10 cellular contexts compared by ENCODE assay signal in genomic region chr5:131280417-131280816, GRCh38. TPM values are rescaled to one million over a fixed set of nuclear protein-coding genes. Genes with fewer than 3 reads are reported as not detected.
DNase-seq lines count a peak whose midpoint lies in the region; ATAC-seq, FAIRE-seq and TF ChIP-seq lines count a peak whose summit lies in the region.
"Had no signal": no experiment of that assay in that cellular context is flagged by ENCODE, and none has a peak within 500 bp of the region (broad histone marks: within the 10 kb centered on the region; RNA-seq: fewer than 3 reads in every experiment).

No MANE protein-coding gene starts in this region.

- no peaks in the 10 kb centered on the region for H3K9me3 ChIP-seq in CD8-positive, alpha-beta T cell (ENCODE audit: low read length)
- H3K9me3 ChIP-seq in KOPT-K1 (ENCODE audit: insufficient read depth, low read length, poor library complexity, severe bottlenecking) (no peaks in the 10 kb centered on the region), K562 (replicated peaks; ENCODE audit: control insufficient read depth, insufficient read depth, low read depth, low read length) (no peaks in the 10 kb centered on the region; the same call in 1 of the 2 replicates), H9 (ENCODE audit: control insufficient read depth, low read depth, low read length) (no peaks in the 10 kb centered on the region)

- H4K91ac ChIP-seq in H9 (ENCODE audit: insufficient read length, low read depth, low read length), result no peak overlapping the region

- TF ChIP-seq EP300 in K562 (IDR thresholded peaks at IDR 0.05; ENCODE audit: low read length), result no peak

- no peak overlapping the region for H3T11ph ChIP-seq in H9 (ENCODE audit: low read length)

- no peak overlapping the region for H4K5ac ChIP-seq in H9 (ENCODE audit: insufficient read length, low read depth, low read length)

- H3K4me3 Mint-ChIP-seq in CD8-positive, alpha-beta T cell, result peak overlapping the region; percentile 81
- no peak overlapping the region for H3K4me3 Mint-ChIP-seq in mesothelial cell of epicardium
- H3K4me3 Mint-ChIP-seq in H9, result no peak overlapping the region
- H3K4me3 Mint-ChIP-seq: GM23338 had no signal

- H3K27ac ChIP-seq in CD8-positive, alpha-beta T cell (ENCODE audit: low read depth, low read length), result peak overlapping the region; percentile 75
- H3K27ac ChIP-seq in KOPT-K1 (ENCODE audit: low read depth, low read length, poor library complexity, severe bottlenecking) (peak overlapping the region; percentile 26), K562 (ENCODE audit: extremely low read depth, low read depth, low read length) (no peak overlapping the region), H9 (ENCODE audit: insufficient read length, low read depth, low read length) (no peak overlapping the region)

- H3K4me1 Mint-ChIP-seq in CD8-positive, alpha-beta T cell (ENCODE audit: low read depth), result peaks cover 80% of the 10 kb centered on the region
- peaks cover 31% of the 10 kb centered on the region for H3K4me1 Mint-ChIP-seq in mesothelial cell of epicardium
- peaks cover 6 to 13% of the 10 kb centered on the region in 2 experiments for H3K4me1 Mint-ChIP-seq in H9

- H3K36me3 ChIP-seq in CD8-positive, alpha-beta T cell (ENCODE audit: insufficient read depth, low read length), result no peaks in the 10 kb centered on the region
- H3K36me3 ChIP-seq in KOPT-K1 (ENCODE audit: insufficient read depth, low read length) (peaks cover 9% of the 10 kb centered on the region; the same call in 1 of the 2 replicates), K562 (ENCODE audit: control insufficient read depth, insufficient read depth, low read length) (no peaks in the 10 kb centered on the region; the same call in 2 of the 3 replicates)

- no peak overlapping the region for H4K8ac ChIP-seq in H9 (replicated peaks; ENCODE audit: insufficient read length, low read depth, low read length)

- TF ChIP-seq POLR2A in K562 (conservative IDR thresholded peaks at IDR 0.05), result no peak

- BruUV-seq in K562 (replicated peaks; lab: Mats Ljungman, UMichigan), result no TSS peak

- H3K9me3 Mint-ChIP-seq in CD8-positive, alpha-beta T cell, result no peaks in the 10 kb centered on the region
- H3K9me3 Mint-ChIP-seq in mesothelial cell of epicardium (no peaks in the 10 kb centered on the region), H9 (peaks cover 12% of the 10 kb centered on the region in 2 experiments; a peak in 4 of 5 replicates)

- no peak for DNase-seq in CD8-positive, alpha-beta T cell
- no peak for DNase-seq in K562 (ENCODE audit: extremely low read depth in 1 of 4, low spot score in 3 of 4)
- DNase-seq in mesothelial cell of epicardium (ENCODE audit: low spot score in 2 of 2, unreplicated experiment in 2 of 2), result no peak
- DNase-seq in H9, result no peak
- no peak for DNase-seq in NCI-H2029 (lab: John Stamatoyannopoulos, UW)
- DNase-seq in SHP77 treated with DMSO at 0.1 percent for 48 hours (lab: John Stamatoyannopoulos, UW), result no peak
- DNase-seq: NCI-H1092 treated with DMSO at 0.1 percent for 48 hours had no signal

- H2AFZ ChIP-seq in K562 (ENCODE audit: low read depth, low read length) (no peak overlapping the region), H9 (ENCODE audit: low read length) (no peak overlapping the region)
- H2AFZ ChIP-seq: GM23338 had no signal

- no peak overlapping the region for H3K9ac ChIP-seq in K562 (ENCODE audit: insufficient read depth in 1 of 2, low read depth in 2 of 2, low read length in 2 of 2)
- H3K9ac ChIP-seq in H9 (ENCODE audit: extremely low read depth, insufficient read length, low read length), result no peak overlapping the region

- H3K14ac ChIP-seq in H9 (ENCODE audit: insufficient read depth, low read length), result no peak overlapping the region

- peak overlapping the region; percentile 31 for H3K4me3 ChIP-seq in CD8-positive, alpha-beta T cell (ENCODE audit: low read depth, low read length)
- no peak overlapping the region for H3K4me3 ChIP-seq in K562
- H3K4me3 ChIP-seq: GM23338 had no signal

- H2BK5ac ChIP-seq in H9 (ENCODE audit: insufficient read length, low read length), result no peak overlapping the region

- no peaks in the 10 kb centered on the region for H3K27me3 Mint-ChIP-seq in CD8-positive, alpha-beta T cell (ENCODE audit: low read depth)
- H3K27me3 Mint-ChIP-seq in mesothelial cell of epicardium (ENCODE audit: low read depth) (no peaks in the 10 kb centered on the region), H9 (ENCODE audit: low read depth) (no peaks in the 10 kb centered on the region; the same call in 1 of the 2 replicates)

- no peak overlapping the region for H3K18ac ChIP-seq in H9 (ENCODE audit: insufficient read length, low read depth, low read length)

- no peak overlapping the region for H2BK120ac ChIP-seq in H9 (ENCODE audit: low read depth, low read length, poor library complexity, severe bottlenecking)

- H3K23me2 ChIP-seq in H9 (ENCODE audit: insufficient read length, low read depth, low read length, poor library complexity, severe bottlenecking), result no peaks in the 10 kb centered on the region

- FAIRE-seq in K562 (lab: Jason Lieb, UNC), result no peak

- no peak overlapping the region for H2AK5ac ChIP-seq in H9 (ENCODE audit: insufficient read length, low read length)

- no peak overlapping the region for H3K56ac ChIP-seq in H9 (ENCODE audit: insufficient read length, low read depth, low read length)

- intact Hi-C loops in CD8-positive, alpha-beta T cell (cut with DNase I, micrococcal nuclease), result loop anchor here (2.0 to 5.0 kb wide), 6 partner anchors 14 to 102 kb away; no protein-coding TSS in a partner anchor
- intact Hi-C loops in K562 (cut with micrococcal nuclease), result no loop called here

- CTCF ChIA-PET in CD8-positive, alpha-beta T cell (lab: Charles Lee), result interaction anchor here (1.0 to 2.8 kb wide), 5 partner anchors 12 to 115 kb away, joined by 3 to 10 read pairs (median 6); partner anchors contain the start of gene CDC42SE2
- CTCF ChIA-PET in K562 (lab: Yijun Ruan, JAX; ENCODE audit: low intra/inter-chr PET ratio), result no interaction called here

- H3K27ac Mint-ChIP-seq in CD8-positive, alpha-beta T cell, result peak overlapping the region; percentile 94
- peak overlapping the region; percentile 82 for H3K27ac Mint-ChIP-seq in mesothelial cell of epicardium
- H3K27ac Mint-ChIP-seq in H9, result no peak overlapping the region

- H3K36me3 Mint-ChIP-seq in CD8-positive, alpha-beta T cell, result peaks cover 38% of the 10 kb centered on the region
- no peaks in the 10 kb centered on the region for H3K36me3 Mint-ChIP-seq in mesothelial cell of epicardium
- H3K36me3 Mint-ChIP-seq in H9 (ENCODE audit: insufficient read depth in 1 of 3, low read depth in 3 of 3), result peaks cover 3 to 13% (median 4%) of the 10 kb centered on the region in 3 experiments; a peak in 6 of 7 replicates

- no peaks in the 10 kb centered on the region for H4K20me1 ChIP-seq in K562 (replicated peaks; ENCODE audit: control insufficient read depth, insufficient read depth, low read length)
- H4K20me1 ChIP-seq in H9 (ENCODE audit: control insufficient read depth, insufficient read depth, insufficient read length), result peaks cover 2% of the 10 kb centered on the region

- H3K4me2 ChIP-seq in K562 (ENCODE audit: insufficient read depth, low read length), result no peak overlapping the region
- no peak overlapping the region for H3K4me2 ChIP-seq in H9 (ENCODE audit: insufficient read depth, insufficient read length, low read length)
- H3K4me2 ChIP-seq: GM23338 had no signal

- no peak for TF ChIP-seq RAD21 in K562 (CRISPR knock-in tag; conservative IDR thresholded peaks at IDR 0.05 in 1 of 2, IDR thresholded peaks at IDR 0.05 in 1 of 2)

- POLR2A ChIA-PET in CD8-positive, alpha-beta T cell (lab: Charles Lee), result interaction anchor here (0.7 to 15.2 kb wide), 12 partner anchors 8 to 116 kb away, joined by 3 to 239 read pairs (median 6); partner anchors contain the start of gene CDC42SE2
- POLR2A ChIA-PET in K562 (lab: Yijun Ruan, JAX), result no interaction called here

- no peaks in the 10 kb centered on the region for H3K27me3 ChIP-seq in CD8-positive, alpha-beta T cell (ENCODE audit: insufficient read depth, low read length)
- H3K27me3 ChIP-seq in K562 (ENCODE audit: control insufficient read depth in 2 of 2, insufficient read depth in 2 of 2, low read length in 2 of 2), result no peaks in the 10 kb centered on the region
- no peaks in the 10 kb centered on the region for H3K27me3 ChIP-seq in H9 (ENCODE audit: insufficient read depth, low read length)

- no peak overlapping the region for H2BK20ac ChIP-seq in H9 (ENCODE audit: low read depth, low read length, poor library complexity, severe bottlenecking)

- in situ Hi-C loops in K562 (cut with MboI), result no loop called here

- 77% methylated on average over 3 of the region's 3 CpGs for WGBS in K562 (ENCODE audit: insufficient coverage, low coverage, missing lambda C conversion rate)
- 100% methylated on average over 1 of the region's 3 CpGs for WGBS in H9 (ENCODE audit: extremely low coverage, insufficient read length, low lambda C conversion rate)

- H3K79me1 ChIP-seq in H9 (ENCODE audit: insufficient read depth, low read depth, low read length, poor library complexity, severe bottlenecking), result peaks cover 5% of the 10 kb centered on the region

- peaks cover 87% of the 10 kb centered on the region for H3K4me1 ChIP-seq in CD8-positive, alpha-beta T cell (ENCODE audit: insufficient read depth, low read length)
- H3K4me1 ChIP-seq in K562 (replicated peaks in 1 of 2; ENCODE audit: control insufficient read depth in 2 of 2, insufficient read depth in 2 of 2, low read length in 2 of 2) (no peaks in the 10 kb centered on the region), H9 (ENCODE audit: insufficient read depth, low read length) (no peaks in the 10 kb centered on the region)

- no peak overlapping the region for H2BK15ac ChIP-seq in H9 (ENCODE audit: low read depth, low read length)

- H2BK12ac ChIP-seq in H9 (ENCODE audit: insufficient read length, low read depth, low read length), result no peak overlapping the region

- peaks cover 93% of the 10 kb centered on the region for H3K79me2 ChIP-seq in K562 (ENCODE audit: control insufficient read depth, insufficient read depth, low read length)
- peaks cover 2% of the 10 kb centered on the region; the same call in 1 of the 2 replicates for H3K79me2 ChIP-seq in H9 (ENCODE audit: insufficient read depth, low read length)

- H3K23ac ChIP-seq in H9 (ENCODE audit: insufficient read length, low read depth, low read length), result no peak overlapping the region

- TF ChIP-seq CTCF in CD8-positive, alpha-beta T cell (IDR thresholded peaks at IDR 0.05), result no peak
- no peak for TF ChIP-seq CTCF in K562 (IDR thresholded peaks at IDR 0.05 in 2 of 3, conservative IDR thresholded peaks at IDR 0.05 in 1 of 3; ENCODE audit: insufficient read depth in 2 of 3, low read depth in 1 of 3, low read length in 3 of 3)
- TF ChIP-seq CTCF in mesothelial cell of epicardium (IDR thresholded peaks at IDR 0.05; ENCODE audit: unreplicated experiment), result no peak
- no peak for TF ChIP-seq CTCF in H9 (conservative IDR thresholded peaks at IDR 0.05)

- no peak overlapping the region for H3K4ac ChIP-seq in H9 (ENCODE audit: low read depth, low read length)

- H3K9me1 ChIP-seq in K562 (ENCODE audit: control insufficient read depth, insufficient read depth, low read length), result no peaks in the 10 kb centered on the region

- ATAC-seq in CD8-positive, alpha-beta T cell, result no peak
- ATAC-seq in K562 (no peak), HG02970 (IDR thresholded peaks at IDR 0.05; ENCODE audit: low FRiP score, unreplicated experiment) (no peak)
- ATAC-seq: GM23338 had no signal

RNA-seq across cellular contexts. Expression of gene CDC42SE2, which starts 16.6 kb away (rescaled TPM):
- 100 to 1,000 TPM; 340 to 348 TPM for total RNA-seq in CD8-positive, alpha-beta T cell
- total RNA-seq in K562 (2011; cell fraction: chromatin; rRNA removed; ENCODE audit: low replicate concordance), result 14.0 and 31.6 TPM in 2 replicates
- 8.8 and 11.4 TPM in 2 replicates for total RNA-seq in K562 (2011; cell fraction: nucleolus; rRNA removed)
- 23.0 and 38.4 TPM in 2 replicates for total RNA-seq in K562 (2011; cell fraction: nucleoplasm; rRNA removed)
- total RNA-seq in K562 (2014; rRNA removed) (24.8 and 31.2 TPM in 2 replicates), K562 (2014; rRNA removed; fragmentation: Illumina TruSeq; extraction: Trizol) (40.5 and 46.8 TPM in 2 replicates), K562 (2015; rRNA removed; fragmentation: Illumina TruSeq; extraction: Trizol) (38.0 and 39.7 TPM in 2 replicates), K562 (2021) (32.7 and 34.2 TPM in 2 replicates), mesothelial cell of epicardium (23.6 to 27.5 TPM (median 25.9 TPM) in 3 replicates), H9 (2021) (22.2 and 23.2 TPM in 2 replicates)
- polyA plus RNA-seq in K562 (2011; rRNA removed) (30.9 and 44.3 TPM in 2 replicates), K562 (2014; fragmentation: Illumina TruSeq; extraction: Trizol) (30.0 and 33.8 TPM in 2 replicates), K562 (2014; fragmentation: Nextera tagmentation; extraction: Ambion mirVana) (10 to 100 TPM; 25.9 to 27.9 TPM), K562 (2014; rRNA removed) (27.6 and 34.3 TPM in 2 replicates)
- 9.3 and 24.7 TPM in 2 replicates for polyA plus RNA-seq in K562 (2011; cell fraction: cytosol; rRNA removed)
- polyA plus RNA-seq in K562 (2011; cell fraction: nucleus; rRNA removed), result 6.0 and 9.8 TPM in 2 replicates
- polyA plus RNA-seq in K562 (2012), result 25.2 and 27.7 TPM in 2 replicates
- 57.8 and 58.4 TPM in 2 replicates for polyA minus RNA-seq in K562 (2011; rRNA and poly(A)+ RNA removed)
- polyA minus RNA-seq in K562 (2011; cell fraction: cytosol; rRNA and poly(A)+ RNA removed), result 12.7 and 19.6 TPM in 2 replicates
- polyA minus RNA-seq in K562 (2011; cell fraction: nucleus; rRNA and poly(A)+ RNA removed), result 11.4 and 14.8 TPM in 2 replicates

Comparison
In these comparisons a context has a peak if more than half of its experiments do, and no peak if none do; other contexts are left out.
1. H3K27ac ChIP-seq: peak in CD8-positive, alpha-beta T cell (single experiment) and KOPT-K1 (single experiment); none in K562 (single experiment) and H9 (single experiment).
2. H3K27ac Mint-ChIP-seq: peak in CD8-positive, alpha-beta T cell (single experiment) and mesothelial cell of epicardium (single experiment); none in H9 (0 of 3).
3. RNA of gene CDC42SE2, which starts 16.6 kb away (total RNA-seq): 340 to 348 TPM in CD8-positive, alpha-beta T cell; 8.8 to 46.8 TPM in K562, 23.6 to 27.5 TPM in mesothelial cell of epicardium and 22.2 to 23.2 TPM in H9; every median in the first group is over 4 times any median in the second.